ENCODE assay signal across 26 cellular contexts in the genomic region with DNA sequence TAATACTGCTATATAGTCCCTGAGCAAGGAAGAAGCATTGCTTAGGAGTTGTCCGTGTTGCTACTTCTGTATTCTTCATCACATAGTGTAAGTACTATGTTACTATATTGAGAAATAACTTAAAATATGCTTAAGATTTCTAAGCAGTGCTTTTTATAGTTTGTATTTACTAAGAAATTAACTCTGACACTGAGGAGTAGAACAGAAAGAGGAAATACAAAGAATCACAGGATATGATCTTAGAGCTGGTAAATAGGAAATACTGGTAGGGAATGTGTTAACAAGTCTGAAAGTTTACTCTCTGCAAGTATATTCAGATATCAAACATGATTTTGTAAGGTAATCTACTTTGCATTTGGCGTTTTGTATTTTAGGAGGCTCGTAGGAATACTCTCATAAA. TPM values are rescaled to one million over a fixed set of nuclear protein-coding genes. Genes with fewer than 3 reads are reported as not detected.
DNase-seq lines count a peak whose midpoint lies in the region; ATAC-seq, FAIRE-seq and TF ChIP-seq lines count a peak whose summit lies in the region.
"Had no signal": no experiment of that assay in that cellular context is flagged by ENCODE, and none has a peak within 500 bp of the region (broad histone marks: within the 10 kb centered on the region; RNA-seq: fewer than 3 reads in every experiment).

No MANE protein-coding gene starts in this region.

- WGBS in ovary, 3 donors, result 83 to 93% (median 88%) methylated on average over 3 of the region's 3 CpGs

- H3K27me3 ChIP-seq in endothelial cell of umbilical vein (ENCODE audit: control insufficient read depth in 2 of 2, insufficient read depth in 2 of 2, low read length in 2 of 2) (no peaks in the 10 kb centered on the region), ovary (no peaks in the 10 kb centered on the region)
- H3K27me3 ChIP-seq: BLaER1 treated with 17β-estradiol and CSF1 and Interleukin-3, amounts not matched to agents 10 nM and 100 nM; MG63 had no signal

- H2AFZ ChIP-seq in endothelial cell of umbilical vein (ENCODE audit: low read depth, low read length), result no peak overlapping the region

- H4K20me1 ChIP-seq in endothelial cell of umbilical vein (replicated peaks; ENCODE audit: control insufficient read depth, extremely low read depth, insufficient read depth, low read length), result no peaks in the 10 kb centered on the region

- H3K4me3 ChIP-seq in endothelial cell of umbilical vein (replicated peaks in 1 of 3; ENCODE audit: insufficient read depth in 1 of 3, low read depth in 1 of 3, low read length in 3 of 3) (peak overlapping the region in 1 of 3 experiments; percentile 36), ovary (no peak overlapping the region)
- H3K4me3 ChIP-seq: A549; BLaER1 treated with 17β-estradiol and CSF1 and Interleukin-3, amounts not matched to agents 10 nM and 100 nM; MG63; SK-N-MC had no signal

- TF ChIP-seq POLR2A in endothelial cell of umbilical vein (IDR thresholded peaks at IDR 0.05; ENCODE audit: low read depth, low read length) (no peak), ovary (IDR thresholded peaks at IDR 0.05) (no peak)

- peaks cover 51% of the 10 kb centered on the region for H3K36me3 Mint-ChIP-seq in activated naive CD8-positive, alpha-beta T cell treated with anti-CD3 and anti-CD28 coated beads for 36 hours
- H3K36me3 Mint-ChIP-seq in activated naive CD8-positive, alpha-beta T cell treated with anti-CD3 and anti-CD28 coated beads, Interleukin-2, amount 50 U/mL, for 24 hours (ENCODE audit: low read depth), result peaks cover 79% of the 10 kb centered on the region

- H3K27ac ChIP-seq in VCaP (peak overlapping the region; percentile 69), endothelial cell of umbilical vein (ENCODE audit: insufficient read depth, low read depth, low read length) (peak overlapping the region; percentile 40), ovary (no peak overlapping the region)
- H3K27ac ChIP-seq: A549; BLaER1 treated with 17β-estradiol and CSF1 and Interleukin-3, amounts not matched to agents 10 nM and 100 nM; SK-N-MC had no signal

- H3K4me1 ChIP-seq in endothelial cell of umbilical vein (ENCODE audit: control insufficient read depth, extremely low read depth, insufficient read depth, low read length), result peaks cover 16% of the 10 kb centered on the region
- H3K4me1 ChIP-seq in ovary (ENCODE audit: insufficient read depth), result no peaks in the 10 kb centered on the region
- H3K4me1 ChIP-seq: A549 had no signal

- peak; percentile 56 for FAIRE-seq in endothelial cell of umbilical vein (lab: Jason Lieb, UNC)
- FAIRE-seq: A549, D721Med, RCC 7860 had no signal

- TF ChIP-seq CTCF in VCaP (conservative IDR thresholded peaks at IDR 0.05), result no peak
- no peak for TF ChIP-seq CTCF in endothelial cell of umbilical vein (IDR thresholded peaks at IDR 0.05; ENCODE audit: extremely low read depth in 1 of 2, insufficient read depth in 1 of 2, low read depth in 1 of 2, low read length in 2 of 2)
- no peak for TF ChIP-seq CTCF in ovary (IDR thresholded peaks at IDR 0.05)

- intact Hi-C loops in endothelial cell of umbilical vein (cut with micrococcal nuclease) (no loop called here), ovary (cut with DNase I) (no loop called here)

- POLR2A ChIA-PET in endothelial cell of umbilical vein (lab: Charles Lee), result no interaction called here

- H3K4me2 ChIP-seq in endothelial cell of umbilical vein (ENCODE audit: insufficient read depth, low read length), result peak overlapping the region; percentile 83
- H3K4me2 ChIP-seq: A549 had no signal

- H3K79me2 ChIP-seq in endothelial cell of umbilical vein (ENCODE audit: control insufficient read depth, insufficient read depth, low read length), result peaks cover 1% of the 10 kb centered on the region

- peak overlapping the region; percentile 42 for H3K27ac Mint-ChIP-seq in activated naive CD8-positive, alpha-beta T cell treated with anti-CD3 and anti-CD28 coated beads for 36 hours
- H3K27ac Mint-ChIP-seq in activated naive CD8-positive, alpha-beta T cell treated with anti-CD3 and anti-CD28 coated beads, Interleukin-2, amount 50 U/mL, for 24 hours, result no peak overlapping the region
- H3K27ac Mint-ChIP-seq: CD4-positive, alpha-beta T cell had no signal

- DNase-seq in activated naive CD8-positive, alpha-beta T cell treated with anti-CD3 and anti-CD28 coated beads for 36 hours, result no peak
- no peak for DNase-seq in activated naive CD8-positive, alpha-beta T cell treated with anti-CD3 and anti-CD28 coated beads, Interleukin-2, amount 50 U/mL, for 24 hours
- DNase-seq in endothelial cell of umbilical vein (ENCODE audit: low read depth, low spot score), result peak; percentile 61
- DNase-seq in NCI-H2029 (lab: John Stamatoyannopoulos, UW), result no peak
- no peak for DNase-seq in ovary
- DNase-seq: AML-193; CD4-positive, alpha-beta T cell; GOT3; HCEC 1CT; IMR-90; KG1; MG63; NCI-H1092; NCI-H1417 treated with DMSO at 0.1 percent for 48 hours; NCI-H187; NCI-H446; NCI-H524 treated with DMSO at 0.1 percent for 48 hours; NCI-H774; SIG-M5 had no signal

- dilution Hi-C loops in endothelial cell of umbilical vein (cut with MboI; ENCODE audit: extremely low pct_ligation_motif_present, low sequenced_read_pairs), result no loop called here

- no peaks in the 10 kb centered on the region for H3K9me3 ChIP-seq in endothelial cell of umbilical vein (replicated peaks; ENCODE audit: control insufficient read depth, insufficient read depth, low read length)
- H3K9me3 ChIP-seq in ovary, result no peaks in the 10 kb centered on the region
- H3K9me3 ChIP-seq: A549; BLaER1 treated with 17β-estradiol and CSF1 and Interleukin-3, amounts not matched to agents 10 nM and 100 nM; MG63 had no signal

- no peaks in the 10 kb centered on the region for H3K27me3 Mint-ChIP-seq in activated naive CD8-positive, alpha-beta T cell treated with anti-CD3 and anti-CD28 coated beads for 36 hours
- H3K27me3 Mint-ChIP-seq in activated naive CD8-positive, alpha-beta T cell treated with anti-CD3 and anti-CD28 coated beads, Interleukin-2, amount 50 U/mL, for 24 hours, result no peaks in the 10 kb centered on the region
- H3K27me3 Mint-ChIP-seq: CD4-positive, alpha-beta T cell had no signal

- H3K36me3 ChIP-seq in endothelial cell of umbilical vein (ENCODE audit: control insufficient read depth in 2 of 2, extremely low read depth in 1 of 2, insufficient read depth in 2 of 2, low read length in 2 of 2), result peaks cover 12 to 43% of the 10 kb centered on the region in 2 experiments
- no peaks in the 10 kb centered on the region for H3K36me3 ChIP-seq in ovary

- ATAC-seq in activated naive CD8-positive, alpha-beta T cell treated with anti-CD3 and anti-CD28 coated beads, Interleukin-2, amount 50 U/mL, for 24 hours, result no peak
- no peak for ATAC-seq in HG02588 (IDR thresholded peaks at IDR 0.05; ENCODE audit: unreplicated experiment)
- ATAC-seq: A549 had no signal

- H3K9ac ChIP-seq in endothelial cell of umbilical vein (replicated peaks; ENCODE audit: extremely low read depth, insufficient read depth, low read length), result peak overlapping the region; percentile 4
- H3K9ac ChIP-seq: BLaER1 treated with 17β-estradiol and CSF1 and Interleukin-3, amounts not matched to agents 10 nM and 100 nM had no signal

- H3K9me3 Mint-ChIP-seq in activated naive CD8-positive, alpha-beta T cell treated with anti-CD3 and anti-CD28 coated beads for 36 hours, result no peaks in the 10 kb centered on the region
- no peaks in the 10 kb centered on the region for H3K9me3 Mint-ChIP-seq in activated naive CD8-positive, alpha-beta T cell treated with anti-CD3 and anti-CD28 coated beads, Interleukin-2, amount 50 U/mL, for 24 hours
- H3K9me3 Mint-ChIP-seq: CD4-positive, alpha-beta T cell had no signal

- no peak overlapping the region for H3K4me3 Mint-ChIP-seq in activated naive CD8-positive, alpha-beta T cell treated with anti-CD3 and anti-CD28 coated beads for 36 hours
- H3K4me3 Mint-ChIP-seq in activated naive CD8-positive, alpha-beta T cell treated with anti-CD3 and anti-CD28 coated beads, Interleukin-2, amount 50 U/mL, for 24 hours, result no peak overlapping the region
- H3K4me3 Mint-ChIP-seq: CD4-positive, alpha-beta T cell had no signal

- BruUV-seq in endothelial cell of umbilical vein (replicated peaks; lab: Mats Ljungman, UMichigan), result no TSS peak

- CTCF ChIA-PET in endothelial cell of umbilical vein (lab: Charles Lee), result interaction anchor here (0.6 kb wide), 1 partner anchor 279 kb away, joined by 3 read pairs; no protein-coding TSS in a partner anchor

- H3K9me1 ChIP-seq in endothelial cell of umbilical vein (replicated peaks; ENCODE audit: control insufficient read depth, extremely low read depth, insufficient read depth, low read length), result no peaks in the 10 kb centered on the region

- TF ChIP-seq EP300 in ovary (IDR thresholded peaks at IDR 0.05), result no peak

- peaks cover 17% of the 10 kb centered on the region for H3K4me1 Mint-ChIP-seq in activated naive CD8-positive, alpha-beta T cell treated with anti-CD3 and anti-CD28 coated beads for 36 hours
- peaks cover 21% of the 10 kb centered on the region for H3K4me1 Mint-ChIP-seq in activated naive CD8-positive, alpha-beta T cell treated with anti-CD3 and anti-CD28 coated beads, Interleukin-2, amount 50 U/mL, for 24 hours

RNA-seq across cellular contexts. Expression of gene XPOT, which starts 15.5 kb away (rescaled TPM):
- 100 to 1,000 TPM; 193 to 194 TPM for total RNA-seq in activated naive CD8-positive, alpha-beta T cell treated with anti-CD3 and anti-CD28 coated beads for 36 hours
- total RNA-seq in endothelial cell of umbilical vein (88.9 and 93.0 TPM in 2 replicates), ovary (100 to 1,000 TPM in 1 of 7 donors, 10 to 100 TPM in 6; 19.7 to 170 (median 37.9) TPM)
- polyA plus RNA-seq in endothelial cell of umbilical vein (19.0 and 21.9 TPM in 2 replicates), ovary (10 to 100 TPM; 13.2 to 33.8 TPM)
- polyA plus RNA-seq in endothelial cell of umbilical vein (2011; cell fraction: cytosol; rRNA removed), result 22.1 and 26.0 TPM in 2 replicates
- polyA plus RNA-seq in endothelial cell of umbilical vein (2011; cell fraction: nucleus; rRNA removed), result 78.3 and 103 TPM in 2 replicates
- 49.6 and 66.6 TPM in 2 replicates for polyA plus RNA-seq in endothelial cell of umbilical vein (2012)
- 44.7 and 48.2 TPM in 2 replicates for polyA minus RNA-seq in endothelial cell of umbilical vein
- polyA minus RNA-seq in endothelial cell of umbilical vein (2011; cell fraction: cytosol; rRNA and poly(A)+ RNA removed), result 81.0 TPM
- 48.9 and 79.0 TPM in 2 replicates for polyA minus RNA-seq in endothelial cell of umbilical vein (2011; cell fraction: nucleus; rRNA and poly(A)+ RNA removed)

RNA-seq across cellular contexts. Expression of gene C12orf56, which starts 29.1 kb away (rescaled TPM):
- total RNA-seq in activated naive CD8-positive, alpha-beta T cell treated with anti-CD3 and anti-CD28 coated beads for 36 hours, result not detected
- total RNA-seq in endothelial cell of umbilical vein (not detected in 2 replicates), ovary (not detected)
- polyA plus RNA-seq in endothelial cell of umbilical vein (0.06 and 0.19 TPM in 2 replicates), ovary (not detected)
- polyA plus RNA-seq in endothelial cell of umbilical vein (2011; cell fraction: cytosol; rRNA removed), result 0.07 TPM in 1 of 2 replicates, not detected in the other
- polyA plus RNA-seq in endothelial cell of umbilical vein (2011; cell fraction: nucleus; rRNA removed), result 0.32 and 0.46 TPM in 2 replicates
- polyA plus RNA-seq in endothelial cell of umbilical vein (2012), result not detected in 2 replicates
- polyA minus RNA-seq in endothelial cell of umbilical vein, result 0.21 TPM in 1 of 2 replicates, not detected in the other
- not detected for polyA minus RNA-seq in endothelial cell of umbilical vein (2011; cell fraction: cytosol; rRNA and poly(A)+ RNA removed)
- 0.63 TPM in 1 of 2 replicates, not detected in the other for polyA minus RNA-seq in endothelial cell of umbilical vein (2011; cell fraction: nucleus; rRNA and poly(A)+ RNA removed)
- total RNA-seq: IMR-90 had no signal

RNA-seq across cellular contexts. Expression of gene TBK1, which starts 32.2 kb away (rescaled TPM):
- 10 to 100 TPM; 18.0 to 18.1 TPM for total RNA-seq in activated naive CD8-positive, alpha-beta T cell treated with anti-CD3 and anti-CD28 coated beads for 36 hours
- total RNA-seq in endothelial cell of umbilical vein (27.7 and 28.9 TPM in 2 replicates), ovary (10 to 100 TPM; 15.7 to 25.4 (median 19.8) TPM)
- polyA plus RNA-seq in endothelial cell of umbilical vein (5.9 and 8.0 TPM in 2 replicates), ovary (10 to 100 TPM; 11.9 to 15.8 TPM)
- polyA plus RNA-seq in endothelial cell of umbilical vein (2011; cell fraction: cytosol; rRNA removed), result 10.0 and 10.3 TPM in 2 replicates
- 26.1 and 42.5 TPM in 2 replicates for polyA plus RNA-seq in endothelial cell of umbilical vein (2011; cell fraction: nucleus; rRNA removed)
- 23.6 and 29.2 TPM in 2 replicates for polyA plus RNA-seq in endothelial cell of umbilical vein (2012)
- 12.1 and 12.9 TPM in 2 replicates for polyA minus RNA-seq in endothelial cell of umbilical vein
- 8.2 TPM for polyA minus RNA-seq in endothelial cell of umbilical vein (2011; cell fraction: cytosol; rRNA and poly(A)+ RNA removed)
- polyA minus RNA-seq in endothelial cell of umbilical vein (2011; cell fraction: nucleus; rRNA and poly(A)+ RNA removed), result 36.6 and 59.3 TPM in 2 replicates

Comparison
In these comparisons a context has a peak if more than half of its experiments do, and no peak if none do; other contexts are left out.
1. H3K27ac ChIP-seq: peak in VCaP (single experiment) and endothelial cell of umbilical vein (single experiment); none in ovary (0 of 2).